Comparison of ENCODE assay signal across 9 cellular contexts in the genomic region with DNA sequence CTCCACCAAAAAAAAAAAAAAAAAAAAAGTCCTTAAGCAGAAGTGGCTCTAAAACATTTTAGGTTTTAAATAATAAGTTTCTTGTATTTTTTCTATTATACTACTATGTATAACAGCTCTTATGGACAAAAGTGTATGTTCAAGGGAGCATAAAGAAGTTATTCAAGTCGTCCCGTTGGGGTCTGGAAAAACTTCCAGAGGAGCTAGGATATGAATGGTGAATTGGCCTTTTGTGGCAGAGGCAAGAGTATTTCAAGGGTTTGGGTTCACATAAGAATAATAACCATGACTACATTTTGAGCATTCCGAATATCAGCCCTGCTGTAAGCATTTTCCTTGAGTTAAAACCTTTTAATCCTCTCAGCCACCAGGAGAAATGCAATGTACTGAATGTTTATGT.
"Had no signal": no experiment of that assay in that cellular context is flagged by ENCODE, and none has a peak within 500 bp of the region (broad histone marks: within the 10 kb centered on the region; RNA-seq: fewer than 3 reads in every experiment).

No MANE protein-coding gene starts in this region.

- H3K9me3 ChIP-seq: HAP-1 had no signal

- H3K27ac Mint-ChIP-seq: HFFc6, IgD-negative memory B cell had no signal

- H3K27me3 Mint-ChIP-seq: IgD-negative memory B cell had no signal

- ATAC-seq: HCT116, HepG2 had no signal

- H3K27ac ChIP-seq: HL-60 had no signal

- H3K9me3 Mint-ChIP-seq: HFFc6, IgD-negative memory B cell had no signal

- H3K36me3 ChIP-seq: HAP-1 had no signal

- H3K36me3 Mint-ChIP-seq: IgD-negative memory B cell had no signal

- H3K4me3 Mint-ChIP-seq: HFFc6 had no signal

- H3K4me3 ChIP-seq: HAP-1 had no signal

- DNase-seq: GOT3, H7, HFFc6, KBM-7 had no signal
